ENCODE assay signal across 12 cellular contexts in the genomic region with DNA sequence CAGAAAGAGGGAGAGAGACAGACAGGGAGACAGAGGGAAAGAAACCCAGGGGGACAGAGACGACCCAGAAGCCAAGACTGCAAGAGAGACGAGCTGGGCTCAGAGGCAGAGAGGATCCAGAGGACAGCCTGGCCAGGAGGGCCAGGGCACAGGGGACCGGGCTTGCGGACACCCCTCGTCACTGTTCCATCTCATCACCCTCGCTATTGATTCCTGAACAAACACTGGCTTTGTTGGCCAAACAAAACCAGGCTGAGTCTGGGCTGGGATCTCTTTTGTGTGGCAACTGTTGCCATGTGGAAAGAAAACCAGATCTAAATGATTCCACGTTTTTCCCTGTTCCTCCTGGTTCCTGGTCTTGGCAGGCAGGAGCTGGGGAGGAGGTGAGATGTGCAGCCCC.
DNase-seq lines count a peak whose midpoint lies in the region; ATAC-seq lines count a peak whose summit lies in the region.
"Had no signal": no experiment of that assay in that cellular context is flagged by ENCODE, and none has a peak within 500 bp of the region (broad histone marks: within the 10 kb centered on the region; RNA-seq: fewer than 3 reads in every experiment).

No MANE protein-coding gene starts in this region.

- peak; percentile 87 for ATAC-seq in left lobe of liver

- H3K4me3 Mint-ChIP-seq in activated CD4-positive, alpha-beta T cell treated with anti-CD3 and anti-CD28 coated beads, Interleukin-2, amount 10 ng/mL, durations not matched to agents 7 days and 5 days = no peak overlapping the region
- H3K4me3 Mint-ChIP-seq: IgD-negative memory B cell, memory B cell had no signal

- H3K4me1 Mint-ChIP-seq in activated CD4-positive, alpha-beta T cell treated with anti-CD3 and anti-CD28 coated beads, Interleukin-2, amount 10 ng/mL, durations not matched to agents 7 days and 5 days = no peaks in the 10 kb centered on the region
- H3K4me1 Mint-ChIP-seq: IgD-negative memory B cell, memory B cell had no signal

- H3K9me3 Mint-ChIP-seq in activated CD4-positive, alpha-beta T cell treated with anti-CD3 and anti-CD28 coated beads, Interleukin-2, amount 10 ng/mL, durations not matched to agents 7 days and 5 days = peaks cover 3% of the 10 kb centered on the region

- H3K27ac ChIP-seq in temporal lobe (ENCODE audit: low read depth, low read length) = peak overlapping the region; percentile 93

- H3K27me3 Mint-ChIP-seq in activated CD4-positive, alpha-beta T cell treated with anti-CD3 and anti-CD28 coated beads, Interleukin-2, amount 10 ng/mL, durations not matched to agents 7 days and 5 days = no peaks in the 10 kb centered on the region

- H3K27ac Mint-ChIP-seq in activated CD4-positive, alpha-beta T cell treated with anti-CD3 and anti-CD28 coated beads, Interleukin-2, amount 10 ng/mL, durations not matched to agents 7 days and 5 days = no peak overlapping the region
- H3K27ac Mint-ChIP-seq: IgD-negative memory B cell, memory B cell had no signal

- POLR2A ChIA-PET in activated CD4-positive, alpha-beta T cell treated with anti-CD3 and anti-CD28 coated beads, Interleukin-2, amount 10 ng/mL, durations not matched to agents 7 days and 5 days (lab: Charles Lee) = interaction anchor here (0.6 kb wide), 2 partner anchors 271 to 548 kb away, joined by 3 to 7 read pairs; no protein-coding TSS in a partner anchor

- no peaks in the 10 kb centered on the region for H3K36me3 Mint-ChIP-seq in activated CD4-positive, alpha-beta T cell treated with anti-CD3 and anti-CD28 coated beads, Interleukin-2, amount 10 ng/mL, durations not matched to agents 7 days and 5 days (ENCODE audit: low read depth)
- H3K36me3 Mint-ChIP-seq: IgD-negative memory B cell, memory B cell had no signal

- DNase-seq in NCI-H1092 treated with DMSO at 0.1 percent for 48 hours (lab: John Stamatoyannopoulos, UW) (peak; percentile 85), astrocyte of the hippocampus (ENCODE audit: low read depth, low spot score) (peak; percentile 71), left lobe of liver (ENCODE audit: low spot score) (no peak), NCI-H446 treated with DMSO at 0.1 percent for 48 hours (lab: John Stamatoyannopoulos, UW) (no peak), NCI-H1694 (lab: John Stamatoyannopoulos, UW) (no peak)
- no peak for DNase-seq in activated CD4-positive, CD25-positive, alpha-beta regulatory T cell treated with anti-CD3 and anti-CD28 coated beads, Interleukin-2, amount 50 U/mL, for 72 hours
- no peak for DNase-seq in activated CD4-positive, alpha-beta T cell treated with anti-CD3 and anti-CD28 coated beads, Interleukin-2, amount 10 ng/mL, durations not matched to agents 7 days and 5 days
- DNase-seq: DMS79 treated with DMSO at 0.1 percent for 48 hours, NCI-H510A treated with DMSO at 0.1 percent for 48 hours had no signal

- CTCF ChIA-PET in activated CD4-positive, alpha-beta T cell treated with anti-CD3 and anti-CD28 coated beads, Interleukin-2, amount 10 ng/mL, durations not matched to agents 7 days and 5 days (lab: Charles Lee) = interaction anchor here (0.6 kb wide), 1 partner anchor 146 kb away, joined by 3 read pairs; no protein-coding TSS in a partner anchor

Comparison
In these comparisons a context has a peak if more than half of its experiments do, and no peak if none do; other contexts are left out.
1. DNase-seq: peak in NCI-H1092 treated with DMSO at 0.1 percent for 48 hours (single experiment) and astrocyte of the hippocampus (single experiment); none in left lobe of liver (single experiment), activated CD4-positive, CD25-positive, alpha-beta regulatory T cell treated with anti-CD3 and anti-CD28 coated beads, Interleukin-2, amount 50 U/mL, for 72 hours (single experiment), activated CD4-positive, alpha-beta T cell treated with anti-CD3 and anti-CD28 coated beads, Interleukin-2, amount 10 ng/mL, durations not matched to agents 7 days and 5 days (single experiment), NCI-H446 treated with DMSO at 0.1 percent for 48 hours (single experiment) and NCI-H1694 (single experiment).